ENCODE assay signal across 11 cellular contexts in the genomic region with DNA sequence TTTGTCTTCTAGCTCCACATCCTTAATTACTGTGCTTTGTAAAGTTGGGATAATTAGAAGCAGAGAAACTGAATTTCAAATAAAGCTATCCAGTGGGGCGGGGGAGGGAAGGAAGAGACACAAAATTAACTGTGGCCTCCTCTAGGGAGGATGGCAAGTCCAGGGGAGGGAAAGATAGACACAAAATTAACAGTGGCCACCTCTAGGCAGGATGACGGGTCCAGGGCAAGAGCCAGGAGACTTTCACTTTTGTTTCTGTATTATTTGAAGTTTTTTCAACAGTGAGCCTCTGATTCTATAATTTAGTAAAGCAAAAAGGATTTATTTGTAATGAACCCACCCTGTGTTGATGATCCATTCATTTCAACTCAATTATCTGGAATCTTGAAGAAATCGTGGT.
DNase-seq lines count a peak whose midpoint lies in the region; ATAC-seq and TF ChIP-seq lines count a peak whose summit lies in the region.
"Had no signal": no experiment of that assay in that cellular context is flagged by ENCODE, and none has a peak within 500 bp of the region (broad histone marks: within the 10 kb centered on the region; RNA-seq: fewer than 3 reads in every experiment).

No MANE protein-coding gene starts in this region.

- ATAC-seq in activated T-cell treated with anti-CD3 and anti-CD28 coated beads, Interleukin-2, amount 50 U/mL, for 4 hours: no peak
- ATAC-seq in WTC11: no peak
- ATAC-seq in GM18520 (IDR thresholded peaks at IDR 0.05; ENCODE audit: unreplicated experiment): no peak
- ATAC-seq: activated CD4-positive, CD25-positive, alpha-beta regulatory T cell treated with anti-CD3 and anti-CD28 coated beads, Interleukin-2, amount 50 U/mL, for 24 hours; gastrocnemius medialis had no signal

- CTCF ChIA-PET in WTC11 (lab: Charles Lee): interaction anchor here (1.2 to 1.9 kb wide), 2 partner anchors 32 to 56 kb away, joined by 4 to 5 read pairs; no protein-coding TSS in a partner anchor

- no peak overlapping the region for H3K27ac ChIP-seq in subcutaneous abdominal adipose tissue (ENCODE audit: low read depth, low read length)
- H3K27ac ChIP-seq: gastrocnemius medialis had no signal

- H3K36me3 Mint-ChIP-seq in activated T-cell treated with anti-CD3 and anti-CD28 coated beads, Interleukin-2, amount 50 U/mL, for 4 hours (ENCODE audit: insufficient read depth): no peaks in the 10 kb centered on the region
- no peaks in the 10 kb centered on the region for H3K36me3 Mint-ChIP-seq in WTC11

- peaks cover 13% of the 10 kb centered on the region for H3K4me1 Mint-ChIP-seq in activated T-cell treated with anti-CD3 and anti-CD28 coated beads, Interleukin-2, amount 50 U/mL, for 4 hours (ENCODE audit: low read depth)
- H3K4me1 Mint-ChIP-seq in WTC11: peaks cover 15% of the 10 kb centered on the region

- no peak overlapping the region for H3K27ac Mint-ChIP-seq in WTC11

- no peak for TF ChIP-seq CTCF in WTC11 (IDR thresholded peaks at IDR 0.05)

- no peak for DNase-seq in activated T-cell treated with anti-CD3 and anti-CD28 coated beads, Interleukin-2, amount 50 U/mL, for 4 hours
- no peak for DNase-seq in activated T-cell treated with anti-CD3 and anti-CD28 coated beads, Interleukin-2, amount 50 U/mL, for 1 hour
- no peak for DNase-seq in WTC11 (ENCODE audit: low spot score)
- no peak for DNase-seq in stimulated activated CD8-positive, alpha-beta memory T cell treated with anti-CD3 and anti-CD28 coated beads, Interleukin-4, amount 100 ng/mL, for 48 hours
- DNase-seq in GM19240 (ENCODE audit: insufficient read length, low spot score): no peak
- DNase-seq: gastrocnemius medialis, NCI-H187 had no signal

- peaks cover 9% of the 10 kb centered on the region for H3K27me3 Mint-ChIP-seq in activated T-cell treated with anti-CD3 and anti-CD28 coated beads, Interleukin-2, amount 50 U/mL, for 4 hours (ENCODE audit: low read depth)
- peaks cover 8% of the 10 kb centered on the region for H3K27me3 Mint-ChIP-seq in WTC11 (ENCODE audit: low read depth)

- no peaks in the 10 kb centered on the region for H3K27me3 ChIP-seq in subcutaneous abdominal adipose tissue (ENCODE audit: control insufficient read depth in 5 of 5, insufficient read depth in 4 of 5, low read length in 5 of 5)
- H3K27me3 ChIP-seq: gastrocnemius medialis had no signal

- H3K4me3 Mint-ChIP-seq in activated T-cell treated with anti-CD3 and anti-CD28 coated beads, Interleukin-2, amount 50 U/mL, for 4 hours: peak overlapping the region; percentile 73
- H3K4me3 Mint-ChIP-seq in WTC11: peak overlapping the region; percentile 59

- no peaks in the 10 kb centered on the region for H3K9me3 Mint-ChIP-seq in activated T-cell treated with anti-CD3 and anti-CD28 coated beads, Interleukin-2, amount 50 U/mL, for 4 hours
- H3K9me3 Mint-ChIP-seq in WTC11: no peaks in the 10 kb centered on the region

- H3K9ac ChIP-seq in subcutaneous abdominal adipose tissue (ENCODE audit: low read length in 5 of 5): no peak overlapping the region

- POLR2A ChIA-PET in WTC11 (lab: Charles Lee): no interaction called here

- peaks cover 2 to 15% (median 9%) of the 10 kb centered on the region in 5 donors for H3K4me1 ChIP-seq in subcutaneous abdominal adipose tissue (ENCODE audit: control insufficient read depth in 5 of 5, insufficient read depth in 5 of 5, low read length in 5 of 5)
- H3K4me1 ChIP-seq: gastrocnemius medialis had no signal

- no peaks in the 10 kb centered on the region for H3K36me3 ChIP-seq in subcutaneous abdominal adipose tissue (ENCODE audit: control insufficient read depth in 5 of 5, insufficient read depth in 5 of 5, low read length in 5 of 5)
- H3K36me3 ChIP-seq: gastrocnemius medialis had no signal

- H3K9me3 ChIP-seq in iPS-18c (ENCODE audit: control insufficient read depth, insufficient read depth, low read length) (no peaks in the 10 kb centered on the region), subcutaneous abdominal adipose tissue (ENCODE audit: control insufficient read depth in 5 of 5, low read length in 5 of 5) (no peaks in the 10 kb centered on the region)
- H3K9me3 ChIP-seq: gastrocnemius medialis had no signal

- H3K4me3 ChIP-seq in iPS-18c (ENCODE audit: insufficient read depth, low read depth, low read length) (peak overlapping the region; percentile 10; the same call in 1 of the 2 replicates), subcutaneous abdominal adipose tissue (ENCODE audit: low read depth in 1 of 5, low read length in 5 of 5) (peak overlapping the region; percentile 13 to 44 (median 42))
- H3K4me3 ChIP-seq: gastrocnemius medialis had no signal

TF ChIP-seq in WTC11, 78 proteins besides CTCF, POLR2A, EP300 and RAD21:
- TF ChIP-seq JUN (CRISPR knock-in tag; IDR thresholded peaks at IDR 0.05): no peak
- TF ChIP-seq CREM (CRISPR knock-in tag; IDR thresholded peaks at IDR 0.05): no peak
- TF ChIP-seq, protein P1, sequence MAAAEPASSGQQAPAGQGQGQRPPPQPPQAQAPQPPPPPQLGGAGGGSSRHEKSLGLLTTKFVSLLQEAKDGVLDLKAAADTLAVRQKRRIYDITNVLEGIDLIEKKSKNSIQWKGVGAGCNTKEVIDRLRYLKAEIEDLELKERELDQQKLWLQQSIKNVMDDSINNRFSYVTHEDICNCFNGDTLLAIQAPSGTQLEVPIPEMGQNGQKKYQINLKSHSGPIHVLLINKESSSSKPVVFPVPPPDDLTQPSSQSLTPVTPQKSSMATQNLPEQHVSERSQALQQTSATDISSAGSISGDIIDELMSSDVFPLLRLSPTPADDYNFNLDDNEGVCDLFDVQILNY (CRISPR knock-in tag; IDR thresholded peaks at IDR 0.05): no peak
- TF ChIP-seq, protein P2, sequence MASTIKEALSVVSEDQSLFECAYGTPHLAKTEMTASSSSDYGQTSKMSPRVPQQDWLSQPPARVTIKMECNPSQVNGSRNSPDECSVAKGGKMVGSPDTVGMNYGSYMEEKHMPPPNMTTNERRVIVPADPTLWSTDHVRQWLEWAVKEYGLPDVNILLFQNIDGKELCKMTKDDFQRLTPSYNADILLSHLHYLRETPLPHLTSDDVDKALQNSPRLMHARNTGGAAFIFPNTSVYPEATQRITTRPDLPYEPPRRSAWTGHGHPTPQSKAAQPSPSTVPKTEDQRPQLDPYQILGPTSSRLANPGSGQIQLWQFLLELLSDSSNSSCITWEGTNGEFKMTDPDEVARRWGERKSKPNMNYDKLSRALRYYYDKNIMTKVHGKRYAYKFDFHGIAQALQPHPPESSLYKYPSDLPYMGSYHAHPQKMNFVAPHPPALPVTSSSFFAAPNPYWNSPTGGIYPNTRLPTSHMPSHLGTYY (CRISPR knock-in tag; IDR thresholded peaks at IDR 0.05): no peak
